ENCODE assay signal across 9 cellular contexts in genomic region chr21:36910581-36911307, GRCh38. TPM values are rescaled to one million over a fixed set of nuclear protein-coding genes. Genes with fewer than 3 reads are reported as not detected.
DNase-seq lines count a peak whose midpoint lies in the region; TF ChIP-seq lines count a peak whose summit lies in the region.
"Had no signal": no experiment of that assay in that cellular context is flagged by ENCODE, and none has a peak within 500 bp of the region (broad histone marks: within the 10 kb centered on the region; RNA-seq: fewer than 3 reads in every experiment).

No MANE protein-coding gene starts in this region.

- H3K27ac ChIP-seq in RWPE1: peak overlapping the region; percentile 93
- H3K27ac ChIP-seq in smooth muscle cell (ENCODE audit: low read depth): peak overlapping the region; percentile 84
- no peak overlapping the region for H3K27ac ChIP-seq in OCI-LY7 (ENCODE audit: low read depth, low read length, poor library complexity, severe bottlenecking)
- H3K27ac ChIP-seq in WERI-Rb-1: no peak overlapping the region

- peak; percentile 44 for DNase-seq in activated CD8-positive, alpha-beta memory T cell treated with anti-CD3 and anti-CD28 coated beads, Interleukin-2, amount 50 U/mL, for 48 hours
- no peak for DNase-seq in activated CD8-positive, alpha-beta memory T cell treated with anti-CD3 and anti-CD28 coated beads, Interleukin-2, amount 50 U/mL, for 4 hours
- DNase-seq in RWPE1 (ENCODE audit: low spot score) (no peak), fibroblast of villous mesenchyme (ENCODE audit: low read depth) (peak; percentile 37), smooth muscle cell (lab: John Stamatoyannopoulos, UW; ENCODE audit: unreplicated experiment) (no peak), 8988T (no peak), OCI-LY7 (ENCODE audit: low spot score) (no peak), WERI-Rb-1 (no peak)
- DNase-seq: NCI-H748 treated with DMSO at 0.1 percent for 48 hours had no signal

- H4K20me1 ChIP-seq in smooth muscle cell (ENCODE audit: low read depth) (no peaks in the 10 kb centered on the region), OCI-LY7 (ENCODE audit: insufficient read depth, low read length) (no peaks in the 10 kb centered on the region)

- CTCF ChIA-PET in RWPE1 (lab: Yijun Ruan, JAX) (interaction anchor here (0.6 to 0.7 kb wide), 2 partner anchors 41 to 480 kb away, joined by 3 read pairs; no protein-coding TSS in a partner anchor), OCI-LY7 (lab: Charles Lee; ENCODE audit: unreplicated experiment) (interaction anchor here (0.6 kb wide), 1 partner anchor 14 kb away, joined by 3 read pairs; no protein-coding TSS in a partner anchor)

- H3K9me3 ChIP-seq in smooth muscle cell (replicated peaks; ENCODE audit: low read depth) (no peaks in the 10 kb centered on the region), OCI-LY7 (ENCODE audit: low read length) (no peaks in the 10 kb centered on the region), WERI-Rb-1 (ENCODE audit: severe bottlenecking) (no peaks in the 10 kb centered on the region)

- peak overlapping the region; percentile 75 for H3K9ac ChIP-seq in smooth muscle cell (ENCODE audit: low read depth)

- H3F3A ChIP-seq in smooth muscle cell (ENCODE audit: low read depth): no peaks in the 10 kb centered on the region

- no peaks in the 10 kb centered on the region for H3K4me1 ChIP-seq in smooth muscle cell (ENCODE audit: low read depth)
- H3K4me1 ChIP-seq in OCI-LY7 (ENCODE audit: insufficient read depth, low read length, poor library complexity, severe bottlenecking): no peaks in the 10 kb centered on the region

- 93% methylated on average over 17 of the region's 17 CpGs for WGBS in smooth muscle cell (ENCODE audit: low lambda C conversion rate)

- H3K27me3 ChIP-seq in smooth muscle cell (ENCODE audit: low read depth): no peaks in the 10 kb centered on the region
- H3K27me3 ChIP-seq in WERI-Rb-1 (ENCODE audit: insufficient read depth, low read depth, severe bottlenecking): no peaks in the 10 kb centered on the region

- no peaks in the 10 kb centered on the region for H3K9me2 ChIP-seq in OCI-LY7 (ENCODE audit: insufficient read depth, low read length)

- TF ChIP-seq CTCF in RWPE1 (conservative IDR thresholded peaks at IDR 0.05; ENCODE audit: low read depth): no peak
- no peak for TF ChIP-seq CTCF in fibroblast of villous mesenchyme (IDR thresholded peaks at IDR 0.05; ENCODE audit: insufficient read depth, low read depth, low read length)
- TF ChIP-seq CTCF in smooth muscle cell (IDR thresholded peaks at IDR 0.05; ENCODE audit: borderline replicate concordance, insufficient read depth, poor library complexity, severe bottlenecking): no peak
- no peak for TF ChIP-seq CTCF in OCI-LY7 (conservative IDR thresholded peaks at IDR 0.05; ENCODE audit: low read length)
- TF ChIP-seq CTCF in WERI-Rb-1 (IDR thresholded peaks at IDR 0.05; ENCODE audit: low read depth, low read length): no peak

- H3K4me2 ChIP-seq in smooth muscle cell (no peak overlapping the region), OCI-LY7 (ENCODE audit: low read length) (no peak overlapping the region)

- intact Hi-C loops in OCI-LY7 (cut with micrococcal nuclease; ENCODE audit: unreplicated experiment): no loop called here

- H3K36me3 ChIP-seq in smooth muscle cell (ENCODE audit: low read depth) (no peaks in the 10 kb centered on the region), OCI-LY7 (ENCODE audit: insufficient read depth, low read length) (no peaks in the 10 kb centered on the region), WERI-Rb-1 (no peaks in the 10 kb centered on the region; the same call in 1 of the 2 replicates)

- no peak overlapping the region for H2AFZ ChIP-seq in smooth muscle cell (ENCODE audit: low read depth)
- no peak overlapping the region for H2AFZ ChIP-seq in OCI-LY7 (ENCODE audit: low read length)

- no TSS peak for BruUV-seq in OCI-LY7 (replicated peaks; lab: Mats Ljungman, UMichigan)

- no peak overlapping the region for H3K4me3 ChIP-seq in fibroblast of villous mesenchyme (ENCODE audit: low read depth, low read length)
- H3K4me3 ChIP-seq in smooth muscle cell: no peak overlapping the region
- H3K4me3 ChIP-seq in OCI-LY7 (ENCODE audit: low read depth, low read length, poor library complexity, severe bottlenecking): no peak overlapping the region
- no peak overlapping the region for H3K4me3 ChIP-seq in WERI-Rb-1 (ENCODE audit: low read depth, low read length)

- POLR2A ChIA-PET in RWPE1 (lab: Yijun Ruan, JAX; ENCODE audit: low non-redundant PET): no interaction called here
- POLR2A ChIA-PET in OCI-LY7 (lab: Charles Lee): no interaction called here

- H3K79me2 ChIP-seq in smooth muscle cell (ENCODE audit: low read depth) (no peaks in the 10 kb centered on the region), OCI-LY7 (ENCODE audit: insufficient read depth, low read depth, low read length) (no peaks in the 10 kb centered on the region)

RNA-seq across cellular contexts. Expression of gene HLCS, which starts 55.7 kb away (rescaled TPM):
- total RNA-seq in fibroblast of villous mesenchyme: 38.0 and 44.0 TPM in 2 replicates
- total RNA-seq in smooth muscle cell: 17.5 and 20.6 TPM in 2 replicates
- 7.5 and 13.7 TPM in 2 replicates for polyA plus RNA-seq in smooth muscle cell
- total RNA-seq in OCI-LY7 (2014; rRNA removed; shearing (Covaris generic)): 12.0 and 13.7 TPM in 2 replicates
- 20.9 and 24.2 TPM in 2 replicates for total RNA-seq in OCI-LY7 (2022)

Comparison
In these comparisons a context has a peak if more than half of its experiments do, and no peak if none do; other contexts are left out.
1. DNase-seq: peak in activated CD8-positive, alpha-beta memory T cell treated with anti-CD3 and anti-CD28 coated beads, Interleukin-2, amount 50 U/mL, for 48 hours (single experiment) and fibroblast of villous mesenchyme (single experiment); none in activated CD8-positive, alpha-beta memory T cell treated with anti-CD3 and anti-CD28 coated beads, Interleukin-2, amount 50 U/mL, for 4 hours (single experiment), RWPE1 (single experiment), smooth muscle cell (single experiment), 8988T (single experiment), OCI-LY7 (single experiment) and WERI-Rb-1 (single experiment).
2. H3K27ac ChIP-seq: peak in RWPE1 (single experiment) and smooth muscle cell (single experiment); none in OCI-LY7 (single experiment) and WERI-Rb-1 (single experiment).